Comparison of ENCODE assay signal across 11 cellular contexts in genomic region chr10:49360271-49361177, GRCh38. TPM values are rescaled to one million over a fixed set of nuclear protein-coding genes. Genes with fewer than 3 reads are reported as not detected.
DNase-seq lines count a peak whose midpoint lies in the region; ATAC-seq and TF ChIP-seq lines count a peak whose summit lies in the region.
"Had no signal": no experiment of that assay in that cellular context is flagged by ENCODE, and none has a peak within 500 bp of the region (broad histone marks: within the 10 kb centered on the region; RNA-seq: fewer than 3 reads in every experiment).

No MANE protein-coding gene starts in this region.

- H3K4me1 Mint-ChIP-seq in dendritic cell treated with granulocyte-macrophage colony-stimulating factor and Interleukin-4, amounts not matched to agents 40 ng/mL and 50 ng/mL, for 4 days (ENCODE audit: low read depth): peaks cover 73% of the 10 kb centered on the region
- H3K4me1 Mint-ChIP-seq: natural killer cell had no signal

- H3K4me1 ChIP-seq in BE2C (peaks cover 21% of the 10 kb centered on the region), HEK293 (ENCODE audit: control insufficient read depth, insufficient read depth, low read length) (no peaks in the 10 kb centered on the region), lower lobe of right lung (peaks cover 16% of the 10 kb centered on the region)
- H3K4me1 ChIP-seq in effector memory CD4-positive, alpha-beta T cell (ENCODE audit: control insufficient read depth, insufficient read depth, low read length, poor library complexity, severe bottlenecking): no peaks in the 10 kb centered on the region

- intact Hi-C loops in dendritic cell treated with granulocyte-macrophage colony-stimulating factor and Interleukin-4, amounts not matched to agents 40 ng/mL and 50 ng/mL, for 4 days (cut with micrococcal nuclease): loop anchor here (5.0 kb wide), 4 partner anchors 37 to 183 kb away; partner anchors contain the start of gene DRGX
- intact Hi-C loops in lower lobe of right lung (cut with DNase I): no loop called here

- H3K27me3 Mint-ChIP-seq in dendritic cell treated with granulocyte-macrophage colony-stimulating factor and Interleukin-4, amounts not matched to agents 40 ng/mL and 50 ng/mL, for 4 days: peaks cover 11% of the 10 kb centered on the region

- CTCF ChIA-PET in HEK293 (lab: Yijun Ruan, JAX): no interaction called here

- H3K4me3 Mint-ChIP-seq in dendritic cell treated with granulocyte-macrophage colony-stimulating factor and Interleukin-4, amounts not matched to agents 40 ng/mL and 50 ng/mL, for 4 days: no peak overlapping the region
- H3K4me3 Mint-ChIP-seq: natural killer cell; stimulated activated naive CD8-positive, alpha-beta T cell treated with anti-CD3 and anti-CD28 coated beads, Interleukin-15, Interleukin-2, amounts not matched to agents 100 ng/mL and 50 ng/mL, for 24 hours had no signal

- POLR2A ChIA-PET in HEK293 (lab: Yijun Ruan, JAX): no interaction called here

- DNase-seq in BE2C (peak; percentile 80), lower lobe of right lung (no peak), NCI-H1048 (lab: John Stamatoyannopoulos, UW) (no peak), KG1 (lab: John Stamatoyannopoulos, UW) (no peak)
- DNase-seq in effector memory CD4-positive, alpha-beta T cell: no peak
- DNase-seq: anterior cingulate cortex, natural killer cell had no signal

- peak; percentile 66 to 70 for ATAC-seq in lower lobe of right lung
- no peak for ATAC-seq in HG02610 (IDR thresholded peaks at IDR 0.05; ENCODE audit: unreplicated experiment)
- ATAC-seq: natural killer cell had no signal

- H3K36me3 ChIP-seq in BE2C (no peaks in the 10 kb centered on the region), HEK293 (ENCODE audit: control insufficient read depth in 2 of 2, insufficient read depth in 1 of 2, low read length in 2 of 2) (no peaks in the 10 kb centered on the region), lower lobe of right lung (no peaks in the 10 kb centered on the region)
- H3K36me3 ChIP-seq in effector memory CD4-positive, alpha-beta T cell (ENCODE audit: control insufficient read depth, insufficient read depth, low read length): no peaks in the 10 kb centered on the region

- H3K36me3 Mint-ChIP-seq in dendritic cell treated with granulocyte-macrophage colony-stimulating factor and Interleukin-4, amounts not matched to agents 40 ng/mL and 50 ng/mL, for 4 days (ENCODE audit: low read depth): no peaks in the 10 kb centered on the region
- H3K36me3 Mint-ChIP-seq: natural killer cell had no signal

- no peak for TF ChIP-seq CTCF in BE2C (IDR thresholded peaks at IDR 0.05; ENCODE audit: low read depth, low read length)
- TF ChIP-seq CTCF in HEK293 (tag by site-specific recombination; IDR thresholded peaks at IDR 0.05): no peak
- TF ChIP-seq CTCF in lower lobe of right lung (IDR thresholded peaks at IDR 0.05): no peak

- H3K9me3 Mint-ChIP-seq in dendritic cell treated with granulocyte-macrophage colony-stimulating factor and Interleukin-4, amounts not matched to agents 40 ng/mL and 50 ng/mL, for 4 days: no peaks in the 10 kb centered on the region
- H3K9me3 Mint-ChIP-seq: natural killer cell had no signal

- H3K4me3 ChIP-seq in BE2C (ENCODE audit: low read depth, low read length) (peak overlapping the region; percentile 8; the same call in 1 of the 2 replicates), HEK293 (ENCODE audit: low read depth, low read length) (no peak overlapping the region), lower lobe of right lung (no peak overlapping the region)
- no peak overlapping the region for H3K4me3 ChIP-seq in effector memory CD4-positive, alpha-beta T cell (ENCODE audit: insufficient read depth, low read depth, low read length, poor library complexity, severe bottlenecking)

- H3K27me3 ChIP-seq in BE2C: no peaks in the 10 kb centered on the region
- H3K27me3 ChIP-seq in lower lobe of right lung (ENCODE audit: low read depth): no peaks in the 10 kb centered on the region
- no peaks in the 10 kb centered on the region for H3K27me3 ChIP-seq in effector memory CD4-positive, alpha-beta T cell (replicated peaks; ENCODE audit: control insufficient read depth, insufficient read depth, low read length, poor library complexity, severe bottlenecking)

- peak overlapping the region; percentile 94 for H3K27ac Mint-ChIP-seq in dendritic cell treated with granulocyte-macrophage colony-stimulating factor and Interleukin-4, amounts not matched to agents 40 ng/mL and 50 ng/mL, for 4 days
- H3K27ac Mint-ChIP-seq: natural killer cell; stimulated activated naive CD8-positive, alpha-beta T cell treated with anti-CD3 and anti-CD28 coated beads, Interleukin-15, Interleukin-2, amounts not matched to agents 100 ng/mL and 50 ng/mL, for 24 hours had no signal

- no peak overlapping the region for H3K27ac ChIP-seq in HEK293 (ENCODE audit: extremely low read depth, low read depth, low read length)
- no peak overlapping the region for H3K27ac ChIP-seq in lower lobe of right lung
- H3K27ac ChIP-seq in effector memory CD4-positive, alpha-beta T cell (ENCODE audit: insufficient read depth, low read length, poor library complexity, severe bottlenecking): no peak overlapping the region

- H3K9me3 ChIP-seq in BE2C (no peaks in the 10 kb centered on the region), HEK293 (ENCODE audit: control insufficient read depth, insufficient read depth, low read depth, low read length) (no peaks in the 10 kb centered on the region), lower lobe of right lung (no peaks in the 10 kb centered on the region)
- H3K9me3 ChIP-seq in effector memory CD4-positive, alpha-beta T cell (ENCODE audit: control insufficient read depth, low read length): no peaks in the 10 kb centered on the region

TF ChIP-seq in HEK293, 187 proteins besides CTCF, POLR2A, EP300 and RAD21:
- TF ChIP-seq GLIS1 (tag by site-specific recombination; IDR thresholded peaks at IDR 0.05): peak; percentile 67
- TF ChIP-seq ZNF777 (tag by site-specific recombination; IDR thresholded peaks at IDR 0.05; ENCODE audit: borderline replicate concordance): no peak
- TF ChIP-seq ZNF580 (tag by site-specific recombination; IDR thresholded peaks at IDR 0.05): no peak

RNA-seq across cellular contexts. Expression of gene DRGX, which starts 35.4 kb away (rescaled TPM):
- polyA plus RNA-seq in BE2C (2012; ENCODE audit: insufficient read depth, insufficient read length, low read depth): 16.4 TPM
- not detected for total RNA-seq in lower lobe of right lung
- total RNA-seq: natural killer cell had no signal
